16 cellular contexts compared by ENCODE assay signal in the genomic region with DNA sequence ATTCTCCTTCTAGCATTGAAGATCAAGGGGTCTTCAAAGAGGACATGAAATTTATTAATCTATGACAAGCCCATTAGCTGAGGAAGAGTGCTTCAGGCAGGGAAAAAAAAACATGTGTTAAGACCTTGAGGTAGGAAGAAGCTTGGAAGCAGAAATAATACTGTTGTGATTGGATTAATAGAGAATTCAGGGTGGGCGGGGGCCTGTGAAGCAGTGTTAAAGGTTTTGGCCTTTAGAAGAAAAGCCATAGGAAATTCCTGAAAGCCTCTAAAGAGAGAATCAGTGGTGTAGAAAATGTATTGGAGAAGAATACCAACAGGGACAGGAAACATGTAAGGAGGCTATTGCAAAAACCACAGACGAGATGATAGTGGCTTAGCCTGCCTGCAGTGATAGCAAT.
"Had no signal": no experiment of that assay in that cellular context is flagged by ENCODE, and none has a peak within 500 bp of the region (broad histone marks: within the 10 kb centered on the region; RNA-seq: fewer than 3 reads in every experiment).

No MANE protein-coding gene starts in this region.

- ATAC-seq: left ventricle myocardium superior; stimulated activated naive CD8-positive, alpha-beta T cell treated with anti-CD3 and anti-CD28 coated beads, Interleukin-15, amount 100 ng/mL, for 72 hours; T-cell had no signal

- H3K36me3 ChIP-seq: prostate gland, sigmoid colon had no signal

- H3K4me1 ChIP-seq: prostate gland, testis had no signal

- DNase-seq: activated B cell treated with CpG ODN at 0.5 μM for 24 hours; activated CD4-positive, alpha-beta T cell treated with anti-CD3 and anti-CD28 coated beads, Interleukin-2, amount 10 ng/mL, durations not matched to agents 7 days and 5 days; activated CD8-positive, alpha-beta memory T cell treated with anti-CD3 and anti-CD28 coated beads for 24 hours; activated naive CD4-positive, alpha-beta T cell treated with anti-CD3 and anti-CD28 coated beads for 36 hours; caudate nucleus; effector CD8-positive, alpha-beta T cell; left ventricle myocardium superior; midbrain; occipital lobe; sigmoid colon; stimulated activated CD4-positive, alpha-beta T cell treated with anti-CD3 and anti-CD28 coated beads, Interleukin-4, amount 100 ng/mL, for 4 hours; stimulated activated naive CD8-positive, alpha-beta T cell treated with anti-CD3 and anti-CD28 coated beads, Interleukin-15, amount 100 ng/mL, for 72 hours; T-cell; testis had no signal

- H3K27ac ChIP-seq: coronary artery, prostate gland, testis had no signal

- H3K4me3 ChIP-seq: coronary artery, prostate gland, sigmoid colon, testis had no signal

- H3K27me3 ChIP-seq: sigmoid colon, testis had no signal

- H3K9me3 ChIP-seq: prostate gland, sigmoid colon, testis had no signal
